In the genomic region with DNA sequence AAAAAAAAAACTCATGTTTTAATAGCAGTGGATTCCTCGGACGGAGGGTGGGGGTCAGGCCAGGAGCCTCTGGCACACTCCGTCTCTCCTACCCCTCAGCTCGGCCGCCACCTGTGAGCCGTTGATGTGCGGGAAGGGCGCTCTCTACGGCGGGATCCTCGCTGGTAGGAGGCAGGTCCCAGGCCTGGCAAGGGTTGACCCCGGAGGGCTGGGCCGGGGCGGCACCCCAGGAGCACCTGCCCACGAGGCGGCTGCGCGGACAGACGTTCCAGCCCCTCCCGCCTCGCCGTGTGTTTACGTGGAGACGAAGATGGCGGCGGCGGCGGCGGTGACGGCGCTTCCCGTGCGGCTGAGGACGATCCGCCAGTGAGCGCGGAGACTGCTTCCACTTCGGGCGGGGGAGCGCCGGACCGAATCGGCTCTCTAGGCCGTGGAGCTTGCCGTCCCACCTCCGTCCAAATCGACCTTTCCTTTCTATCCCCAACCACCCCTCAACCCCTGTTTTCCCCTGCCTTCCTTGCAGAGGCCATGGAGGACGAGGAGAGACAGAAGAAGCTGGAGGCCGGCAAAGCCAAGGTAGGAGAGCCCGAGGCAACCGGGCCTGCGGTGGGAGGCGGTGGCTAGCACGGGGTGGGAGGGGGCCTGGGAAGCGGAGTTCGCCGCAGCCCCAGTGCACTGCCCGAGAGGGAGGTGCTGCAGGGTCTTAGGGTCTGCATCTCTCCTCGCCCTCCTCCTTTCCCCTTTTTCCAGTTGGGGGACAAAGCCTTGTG, we compare ENCODE assay signal across 1 cellular context.
TF ChIP-seq lines count a peak whose summit lies in the region.

Gene AKAP9 (plus strand): TSS at position 291 of the 770 bp plus-strand sequence. CDS start 238 bp downstream, at position 529.

TF ChIP-seq in K562, 482 proteins besides CTCF, POLR2A, EP300 and RAD21 (continued from another document and continues in another):
- TF ChIP-seq TRIM25 (IDR thresholded peaks at IDR 0.05; ENCODE audit: borderline replicate concordance): no peak
- TF ChIP-seq NRF1 (conservative IDR thresholded peaks at IDR 0.05 in 1 of 2, IDR thresholded peaks at IDR 0.05 in 1 of 2): peak; percentile 87 to 90
- peak; percentile 90 for TF ChIP-seq GTF2E2 (tag; IDR thresholded peaks at IDR 0.05)
- TF ChIP-seq EWSR1 (IDR thresholded peaks at IDR 0.05; ENCODE audit: borderline replicate concordance, low read depth, partially characterized antibody): no peak
- TF ChIP-seq C11orf30 (IDR thresholded peaks at IDR 0.05; ENCODE audit: low read depth): 0 out of 2 replicates have a peak, but pooled peaks have one; percentile 11
- TF ChIP-seq, protein P1, sequence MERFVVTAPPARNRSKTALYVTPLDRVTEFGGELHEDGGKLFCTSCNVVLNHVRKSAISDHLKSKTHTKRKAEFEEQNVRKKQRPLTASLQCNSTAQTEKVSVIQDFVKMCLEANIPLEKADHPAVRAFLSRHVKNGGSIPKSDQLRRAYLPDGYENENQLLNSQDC (CRISPR knock-in tag; IDR thresholded peaks at IDR 0.05): no peak; the same call in 1 of the 2 replicates
- TF ChIP-seq, protein P2, sequence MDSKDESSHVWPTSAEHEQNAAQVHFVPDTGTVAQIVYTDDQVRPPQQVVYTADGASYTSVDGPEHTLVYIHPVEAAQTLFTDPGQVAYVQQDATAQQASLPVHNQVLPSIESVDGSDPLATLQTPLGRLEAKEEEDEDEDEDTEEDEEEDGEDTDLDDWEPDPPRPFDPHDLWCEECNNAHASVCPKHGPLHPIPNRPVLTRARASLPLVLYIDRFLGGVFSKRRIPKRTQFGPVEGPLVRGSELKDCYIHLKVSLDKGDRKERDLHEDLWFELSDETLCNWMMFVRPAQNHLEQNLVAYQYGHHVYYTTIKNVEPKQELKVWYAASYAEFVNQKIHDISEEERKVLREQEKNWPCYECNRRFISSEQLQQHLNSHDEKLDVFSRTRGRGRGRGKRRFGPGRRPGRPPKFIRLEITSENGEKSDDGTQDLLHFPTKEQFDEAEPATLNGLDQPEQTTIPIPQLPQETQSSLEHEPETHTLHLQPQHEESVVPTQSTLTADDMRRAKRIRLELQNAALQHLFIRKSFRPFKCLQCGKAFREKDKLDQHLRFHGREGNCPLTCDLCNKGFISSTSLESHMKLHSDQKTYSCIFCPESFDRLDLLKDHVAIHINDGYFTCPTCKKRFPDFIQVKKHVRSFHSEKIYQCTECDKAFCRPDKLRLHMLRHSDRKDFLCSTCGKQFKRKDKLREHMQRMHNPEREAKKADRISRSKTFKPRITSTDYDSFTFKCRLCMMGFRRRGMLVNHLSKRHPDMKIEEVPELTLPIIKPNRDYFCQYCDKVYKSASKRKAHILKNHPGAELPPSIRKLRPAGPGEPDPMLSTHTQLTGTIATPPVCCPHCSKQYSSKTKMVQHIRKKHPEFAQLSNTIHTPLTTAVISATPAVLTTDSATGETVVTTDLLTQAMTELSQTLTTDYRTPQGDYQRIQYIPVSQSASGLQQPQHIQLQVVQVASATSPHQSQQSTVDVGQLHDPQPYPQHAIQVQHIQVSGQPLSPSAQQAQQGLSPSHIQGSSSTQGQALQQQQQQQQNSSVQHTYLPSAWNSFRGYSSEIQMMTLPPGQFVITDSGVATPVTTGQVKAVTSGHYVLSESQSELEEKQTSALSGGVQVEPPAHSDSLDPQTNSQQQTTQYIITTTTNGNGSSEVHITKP (IDR thresholded peaks at IDR 0.05; ENCODE audit: partially characterized antibody): peak; percentile 79
- TF ChIP-seq LCOR (CRISPR knock-in tag; IDR thresholded peaks at IDR 0.05): peak; percentile 52
- TF ChIP-seq JUN (IDR thresholded peaks at IDR 0.05; ENCODE audit: borderline replicate concordance, low read depth, low read length): peak; percentile 22; the same call in 1 of the 2 replicates
- TF ChIP-seq JUN (CRISPR knock-in tag; IDR thresholded peaks at IDR 0.05; ENCODE audit: borderline replicate concordance): no peak; the same call in 1 of the 2 replicates
- no peak for TF ChIP-seq MECOM (CRISPR knock-in tag; IDR thresholded peaks at IDR 0.05)
- TF ChIP-seq, protein P3, sequence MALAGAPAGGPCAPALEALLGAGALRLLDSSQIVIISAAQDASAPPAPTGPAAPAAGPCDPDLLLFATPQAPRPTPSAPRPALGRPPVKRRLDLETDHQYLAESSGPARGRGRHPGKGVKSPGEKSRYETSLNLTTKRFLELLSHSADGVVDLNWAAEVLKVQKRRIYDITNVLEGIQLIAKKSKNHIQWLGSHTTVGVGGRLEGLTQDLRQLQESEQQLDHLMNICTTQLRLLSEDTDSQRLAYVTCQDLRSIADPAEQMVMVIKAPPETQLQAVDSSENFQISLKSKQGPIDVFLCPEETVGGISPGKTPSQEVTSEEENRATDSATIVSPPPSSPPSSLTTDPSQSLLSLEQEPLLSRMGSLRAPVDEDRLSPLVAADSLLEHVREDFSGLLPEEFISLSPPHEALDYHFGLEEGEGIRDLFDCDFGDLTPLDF (CRISPR knock-in tag; IDR thresholded peaks at IDR 0.05): peak; percentile 71; the same call in 1 of the 2 replicates
- TF ChIP-seq CBX3 (IDR thresholded peaks at IDR 0.05; ENCODE audit: borderline replicate concordance in 1 of 2, low read length in 2 of 2): 0 out of 3 replicates have a peak, but pooled peaks of 1 of the 2 experiments have one; percentile 39
- TF ChIP-seq FOXK2 (conservative IDR thresholded peaks at IDR 0.05 in 1 of 2, IDR thresholded peaks at IDR 0.05 in 1 of 2; ENCODE audit: low read depth in 2 of 2): peak; percentile 94 to 97
- no peak for TF ChIP-seq ZNF277 (CRISPR knock-in tag; IDR thresholded peaks at IDR 0.05; ENCODE audit: borderline replicate concordance)
- TF ChIP-seq CAMTA2 (CRISPR knock-in tag; conservative IDR thresholded peaks at IDR 0.05): no peak
- no peak for TF ChIP-seq KLF16 (IDR thresholded peaks at IDR 0.05)
- no peak for TF ChIP-seq RBM34 (IDR thresholded peaks at IDR 0.05; ENCODE audit: borderline replicate concordance, insufficient read depth, low read length)
- no peak for TF ChIP-seq ZNF584 (CRISPR knock-in tag; IDR thresholded peaks at IDR 0.05; ENCODE audit: low read depth)
- TF ChIP-seq BRD9 (IDR thresholded peaks at IDR 0.05; ENCODE audit: low read depth, partially characterized antibody): no peak
- no peak for TF ChIP-seq SNIP1 (IDR thresholded peaks at IDR 0.05; ENCODE audit: low read depth)
- TF ChIP-seq TEAD4 (IDR thresholded peaks at IDR 0.05; ENCODE audit: low read length): no peak
- TF ChIP-seq TEAD4 (CRISPR knock-in tag; IDR thresholded peaks at IDR 0.05; ENCODE audit: borderline replicate concordance): peak; percentile 87
- TF ChIP-seq PML (IDR thresholded peaks at IDR 0.05; ENCODE audit: low read length): peak; percentile 36
- no peak for TF ChIP-seq SPI1 (IDR thresholded peaks at IDR 0.05; ENCODE audit: borderline replicate concordance, low read depth, low read length)
- TF ChIP-seq GATA2 (CRISPR knock-in tag; IDR thresholded peaks at IDR 0.05): no peak
- TF ChIP-seq ZNF695 (CRISPR knock-in tag; IDR thresholded peaks at IDR 0.05): no peak
- no peak for TF ChIP-seq MAFF (IDR thresholded peaks at IDR 0.05; ENCODE audit: low read length)
- TF ChIP-seq ZBTB17 (CRISPR knock-in tag; IDR thresholded peaks at IDR 0.05): peak; percentile 78
- TF ChIP-seq STAT5A (IDR thresholded peaks at IDR 0.05; ENCODE audit: borderline replicate concordance, low read length): no peak
- no peak for TF ChIP-seq FUS (optimal IDR thresholded peaks at IDR 0.05; ENCODE audit: low read depth, low read length)
- TF ChIP-seq HBP1 (CRISPR knock-in tag; IDR thresholded peaks at IDR 0.05): peak; percentile 81; the same call in 1 of the 2 replicates
- no peak for TF ChIP-seq MBD1 (CRISPR knock-in tag; IDR thresholded peaks at IDR 0.05)
- TF ChIP-seq PTRF (tag; IDR thresholded peaks at IDR 0.05): no peak
- no peak for TF ChIP-seq HDGF (IDR thresholded peaks at IDR 0.05)
- TF ChIP-seq ZNF232 (CRISPR knock-in tag; IDR thresholded peaks at IDR 0.05): peak; percentile 75; the same call in 1 of the 2 replicates
- TF ChIP-seq, protein P4, sequence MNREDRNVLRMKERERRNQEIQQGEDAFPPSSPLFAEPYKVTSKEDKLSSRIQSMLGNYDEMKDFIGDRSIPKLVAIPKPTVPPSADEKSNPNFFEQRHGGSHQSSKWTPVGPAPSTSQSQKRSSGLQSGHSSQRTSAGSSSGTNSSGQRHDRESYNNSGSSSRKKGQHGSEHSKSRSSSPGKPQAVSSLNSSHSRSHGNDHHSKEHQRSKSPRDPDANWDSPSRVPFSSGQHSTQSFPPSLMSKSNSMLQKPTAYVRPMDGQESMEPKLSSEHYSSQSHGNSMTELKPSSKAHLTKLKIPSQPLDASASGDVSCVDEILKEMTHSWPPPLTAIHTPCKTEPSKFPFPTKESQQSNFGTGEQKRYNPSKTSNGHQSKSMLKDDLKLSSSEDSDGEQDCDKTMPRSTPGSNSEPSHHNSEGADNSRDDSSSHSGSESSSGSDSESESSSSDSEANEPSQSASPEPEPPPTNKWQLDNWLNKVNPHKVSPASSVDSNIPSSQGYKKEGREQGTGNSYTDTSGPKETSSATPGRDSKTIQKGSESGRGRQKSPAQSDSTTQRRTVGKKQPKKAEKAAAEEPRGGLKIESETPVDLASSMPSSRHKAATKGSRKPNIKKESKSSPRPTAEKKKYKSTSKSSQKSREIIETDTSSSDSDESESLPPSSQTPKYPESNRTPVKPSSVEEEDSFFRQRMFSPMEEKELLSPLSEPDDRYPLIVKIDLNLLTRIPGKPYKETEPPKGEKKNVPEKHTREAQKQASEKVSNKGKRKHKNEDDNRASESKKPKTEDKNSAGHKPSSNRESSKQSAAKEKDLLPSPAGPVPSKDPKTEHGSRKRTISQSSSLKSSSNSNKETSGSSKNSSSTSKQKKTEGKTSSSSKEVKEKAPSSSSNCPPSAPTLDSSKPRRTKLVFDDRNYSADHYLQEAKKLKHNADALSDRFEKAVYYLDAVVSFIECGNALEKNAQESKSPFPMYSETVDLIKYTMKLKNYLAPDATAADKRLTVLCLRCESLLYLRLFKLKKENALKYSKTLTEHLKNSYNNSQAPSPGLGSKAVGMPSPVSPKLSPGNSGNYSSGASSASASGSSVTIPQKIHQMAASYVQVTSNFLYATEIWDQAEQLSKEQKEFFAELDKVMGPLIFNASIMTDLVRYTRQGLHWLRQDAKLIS (CRISPR knock-in tag; IDR thresholded peaks at IDR 0.05): peak; percentile 75; the same call in 1 of the 2 replicates
- no peak for TF ChIP-seq ZNF76 (CRISPR knock-in tag; IDR thresholded peaks at IDR 0.05; ENCODE audit: borderline replicate concordance)
- TF ChIP-seq GABPA (tag; conservative IDR thresholded peaks at IDR 0.05; ENCODE audit: low read depth): peak; percentile 59
- no peak for TF ChIP-seq SAFB2 (IDR thresholded peaks at IDR 0.05; ENCODE audit: borderline replicate concordance, low read depth, low read length, severe bottlenecking)
- no peak for TF ChIP-seq ELK1 (CRISPR knock-in tag; IDR thresholded peaks at IDR 0.05)
